ENCODE assay signal across 1 cellular context in the genomic region with DNA sequence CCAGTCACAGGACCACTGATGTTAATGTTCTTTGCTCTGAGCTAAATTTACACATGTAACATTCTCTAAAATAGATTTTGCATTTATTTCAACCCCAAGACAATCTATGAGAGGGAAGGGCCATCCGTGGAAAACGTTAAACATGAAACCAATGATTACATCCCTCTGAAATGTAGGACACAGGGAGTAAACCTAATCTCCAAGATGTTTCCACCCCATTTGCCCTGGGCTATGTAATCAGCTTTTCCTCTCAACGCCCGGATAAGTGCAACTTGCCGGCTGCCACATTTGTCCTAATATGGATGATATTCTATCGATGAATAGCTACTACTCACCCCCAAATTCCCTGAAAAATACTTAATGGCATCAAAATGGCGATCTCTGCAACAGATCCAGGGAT.
TF ChIP-seq lines count a peak whose summit lies in the region.

No MANE protein-coding gene starts in this region.

TF ChIP-seq in HCT116, 20 proteins besides CTCF, POLR2A, EP300 and RAD21 (continued from another document):
- TF ChIP-seq SRF (IDR thresholded peaks at IDR 0.05; ENCODE audit: low read depth) (no peak), JUND (IDR thresholded peaks at IDR 0.05) (no peak), CBX3 (IDR thresholded peaks at IDR 0.05; ENCODE audit: low read depth) (no peak), ZNF274 (IDR thresholded peaks at IDR 0.05; ENCODE audit: low read depth, low read length) (no peak), YY1 (IDR thresholded peaks at IDR 0.05; ENCODE audit: extremely low read depth, insufficient replicate concordance, low read depth, low read length) (no peak), EGR1 (IDR thresholded peaks at IDR 0.05; ENCODE audit: low read depth) (no peak), ELF1 (IDR thresholded peaks at IDR 0.05; ENCODE audit: borderline replicate concordance, low read depth) (no peak), POLR2AphosphoS5 (IDR thresholded peaks at IDR 0.05; ENCODE audit: low read depth, low read length) (no peak), EZH2phosphoT487 (IDR thresholded peaks at IDR 0.05; ENCODE audit: borderline replicate concordance) (no peak), REST (IDR thresholded peaks at IDR 0.05; ENCODE audit: low read depth) (no peak), EZH2 (IDR thresholded peaks at IDR 0.05) (no peak), TCF7L2 (IDR thresholded peaks at IDR 0.05; ENCODE audit: borderline replicate concordance, extremely low read depth, insufficient read depth, insufficient read length) (no peak), ATF3 (IDR thresholded peaks at IDR 0.05) (no peak), ZFX (IDR thresholded peaks at IDR 0.05) (no peak), MAX (IDR thresholded peaks at IDR 0.05) (no peak), SP1 (IDR thresholded peaks at IDR 0.05; ENCODE audit: low read depth) (no peak)
